In genomic region chr3:27081566-27081965, GRCh38 we compare ENCODE assay signal across 20 cellular contexts.
DNase-seq lines count a peak whose midpoint lies in the region; ATAC-seq and TF ChIP-seq lines count a peak whose summit lies in the region.
"Had no signal": no experiment of that assay in that cellular context is flagged by ENCODE, and none has a peak within 500 bp of the region (broad histone marks: within the 10 kb centered on the region; RNA-seq: fewer than 3 reads in every experiment).

No MANE protein-coding gene starts in this region.

- TF ChIP-seq CTCF in nephron (IDR thresholded peaks at IDR 0.05; ENCODE audit: unreplicated experiment in 3 of 3) = no peak

- peaks cover 3% of the 10 kb centered on the region for H3K27me3 Mint-ChIP-seq in nephron (ENCODE audit: low read depth)

- H3K27ac Mint-ChIP-seq in nephron = peak overlapping the region in 2 of 3 experiments; percentile 35 to 42
- H3K27ac Mint-ChIP-seq: CD4-positive, alpha-beta memory T cell; GM23338; H9 had no signal

- H3K4me3 Mint-ChIP-seq in nephron = no peak overlapping the region
- H3K4me3 Mint-ChIP-seq: CD4-positive, alpha-beta memory T cell; GM23338; H9 had no signal

- H3K9me3 Mint-ChIP-seq in nephron = no peaks in the 10 kb centered on the region
- H3K9me3 Mint-ChIP-seq: GM23338, H9 had no signal

- H3K4me1 Mint-ChIP-seq in nephron = peaks cover 70% of the 10 kb centered on the region
- H3K4me1 Mint-ChIP-seq: CD4-positive, alpha-beta memory T cell had no signal

- ATAC-seq in GM18517 (IDR thresholded peaks at IDR 0.05; ENCODE audit: unreplicated experiment) = no peak
- ATAC-seq in HG02571 (IDR thresholded peaks at IDR 0.05; ENCODE audit: unreplicated experiment) = no peak
- ATAC-seq: A549, GM23338, HCT116 had no signal

- H3K36me3 Mint-ChIP-seq in nephron (ENCODE audit: low read depth) = no peaks in the 10 kb centered on the region
- H3K36me3 Mint-ChIP-seq: CD4-positive, alpha-beta memory T cell had no signal

- peak; percentile 18 for DNase-seq in Ammon's horn (ENCODE audit: low spot score)
- peak; percentile 15 for DNase-seq in NCI-H69 (lab: John Stamatoyannopoulos, UW)
- no peak for DNase-seq in SHP77 treated with DMSO at 0.1 percent for 48 hours (lab: John Stamatoyannopoulos, UW)
- DNase-seq: 8988T; ACHN; AML-193; C1 segment of cervical spinal cord; Calu3; CD4-positive, alpha-beta memory T cell; COR-L47; DMS53; DMS79 treated with DMSO at 0.1 percent for 48 hours; GF-D8; H9 had no signal
